In the genomic region with DNA sequence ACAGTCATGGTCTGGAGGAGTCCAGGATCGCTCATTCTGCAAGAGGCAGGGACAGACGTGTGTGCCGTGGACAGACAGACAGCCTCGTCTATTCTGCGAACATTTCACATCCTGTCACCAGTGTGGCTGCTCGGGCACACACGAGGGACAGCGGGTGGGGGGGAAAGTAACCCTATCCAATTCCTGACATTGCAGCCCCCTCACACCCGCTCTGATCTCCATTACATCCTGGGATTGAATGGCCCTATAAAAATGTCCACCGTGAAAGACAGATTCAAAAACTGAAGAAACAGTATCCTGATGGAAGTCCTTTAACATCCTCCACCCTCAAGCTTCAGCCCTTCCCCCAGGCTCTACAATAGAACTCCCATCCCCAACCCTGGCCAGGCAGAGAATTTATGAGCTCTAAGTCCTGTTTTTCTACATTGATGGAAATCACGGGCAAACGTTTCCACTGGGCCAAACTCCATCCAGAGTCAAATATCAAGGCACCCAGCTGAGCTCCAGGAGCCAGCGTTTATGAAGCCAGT, we compare ENCODE assay signal across 10 cellular contexts. TPM values are rescaled to one million over a fixed set of nuclear protein-coding genes. Genes with fewer than 3 reads are reported as not detected.
A peak's percentile ranks its signal among the peaks of the same experiment; 100 is the strongest.
DNase-seq lines count a peak whose midpoint lies in the region; ATAC-seq and TF ChIP-seq lines count a peak whose summit lies in the region.
"Had no signal": no experiment of that assay in that cellular context is flagged by ENCODE, and none has a peak within 500 bp of the region (broad histone marks: within the 10 kb centered on the region; RNA-seq: fewer than 3 reads in every experiment).

No MANE protein-coding gene starts in this region.

- H3K4me1 ChIP-seq in GM23248 (ENCODE audit: insufficient read depth) (peaks cover 58% of the 10 kb centered on the region), mesendoderm (ENCODE audit: control insufficient read depth, low read depth, low read length) (no peaks in the 10 kb centered on the region)
- H3K4me1 ChIP-seq: uterus had no signal

- H2AFZ ChIP-seq in GM23248, result peak overlapping the region; percentile 44

- no peaks in the 10 kb centered on the region for H3K27me3 ChIP-seq in GM23248 (replicated peaks; ENCODE audit: insufficient read depth)
- H3K27me3 ChIP-seq in mesendoderm (ENCODE audit: insufficient read depth, low read length, poor library complexity), result no peaks in the 10 kb centered on the region
- H3K27me3 ChIP-seq: uterus had no signal

- H4K5ac ChIP-seq in mesendoderm (ENCODE audit: low read length), result no peak overlapping the region

- H3K79me2 ChIP-seq in GM23248 (ENCODE audit: insufficient read depth), result peaks cover 94% of the 10 kb centered on the region
- H3K79me2 ChIP-seq in mesendoderm (ENCODE audit: control insufficient read depth, insufficient read depth, low read length), result no peaks in the 10 kb centered on the region

- POLR2A ChIA-PET in RWPE1 (lab: Yijun Ruan, JAX; ENCODE audit: low non-redundant PET), result no interaction called here
- POLR2A ChIA-PET in activated CD4-positive, alpha-beta T cell treated with anti-CD3 and anti-CD28 coated beads for 36 hours (lab: Charles Lee), result no interaction called here

- H2AK5ac ChIP-seq in mesendoderm (ENCODE audit: low read length), result no peak overlapping the region

- peak overlapping the region; percentile 67 for H3K9ac ChIP-seq in GM23248
- no peak overlapping the region for H3K9ac ChIP-seq in mesendoderm (ENCODE audit: low read length)

- no peak overlapping the region for H3K27ac Mint-ChIP-seq in activated CD4-positive, alpha-beta T cell treated with anti-CD3 and anti-CD28 coated beads for 36 hours

- H3K27me3 Mint-ChIP-seq in activated CD4-positive, alpha-beta T cell treated with anti-CD3 and anti-CD28 coated beads for 36 hours, result no peaks in the 10 kb centered on the region

- H3K4me1 Mint-ChIP-seq in activated CD4-positive, alpha-beta T cell treated with anti-CD3 and anti-CD28 coated beads for 36 hours, result no peaks in the 10 kb centered on the region

- no peaks in the 10 kb centered on the region for H3K9me3 Mint-ChIP-seq in activated CD4-positive, alpha-beta T cell treated with anti-CD3 and anti-CD28 coated beads for 36 hours (ENCODE audit: low read depth)

- H2BK5ac ChIP-seq in mesendoderm (ENCODE audit: low read length), result no peak overlapping the region

- no peak overlapping the region for H3K4ac ChIP-seq in mesendoderm (ENCODE audit: low read depth, low read length)

- CTCF ChIA-PET in RWPE1 (lab: Yijun Ruan, JAX), result no interaction called here
- CTCF ChIA-PET in activated CD4-positive, alpha-beta T cell treated with anti-CD3 and anti-CD28 coated beads for 36 hours (lab: Charles Lee), result no interaction called here

- peak overlapping the region; percentile 68 for H3K4me2 ChIP-seq in GM23248 (ENCODE audit: unreplicated experiment)
- no peak overlapping the region for H3K4me2 ChIP-seq in mesendoderm (ENCODE audit: low read length)

- no peak for ATAC-seq in GM21737 (IDR thresholded peaks at IDR 0.05; ENCODE audit: unreplicated experiment)
- ATAC-seq in activated CD4-positive, alpha-beta T cell treated with anti-CD3 and anti-CD28 coated beads for 36 hours, result no peak

- in situ Hi-C loops in GM23248 (cut with MboI), result no loop called here

- no peak overlapping the region for H3K4me3 Mint-ChIP-seq in activated CD4-positive, alpha-beta T cell treated with anti-CD3 and anti-CD28 coated beads for 36 hours

- peak overlapping the region; percentile 54 for H3K4me3 ChIP-seq in GM23248
- peak overlapping the region; percentile 8 for H3K4me3 ChIP-seq in fibroblast of mammary gland (ENCODE audit: control insufficient read depth, low read depth, low read length)
- no peak overlapping the region for H3K4me3 ChIP-seq in mesendoderm (ENCODE audit: low read length)
- H3K4me3 ChIP-seq: uterus had no signal

- H4K8ac ChIP-seq in mesendoderm (ENCODE audit: low read depth, low read length), result no peak overlapping the region

- no peak overlapping the region for H2BK15ac ChIP-seq in mesendoderm (replicated peaks; ENCODE audit: low read depth)

- H3K36me3 ChIP-seq in GM23248 (ENCODE audit: low read depth), result peaks cover 11% of the 10 kb centered on the region
- no peaks in the 10 kb centered on the region for H3K36me3 ChIP-seq in mesendoderm (ENCODE audit: control insufficient read depth, insufficient read depth, low read length)
- H3K36me3 ChIP-seq: uterus had no signal

- peak overlapping the region; percentile 87 for H3K27ac ChIP-seq in GM23248
- peak overlapping the region; percentile 70 for H3K27ac ChIP-seq in RWPE1
- H3K27ac ChIP-seq in mesendoderm (ENCODE audit: low read depth, low read length), result no peak overlapping the region

- H3F3A ChIP-seq in GM23248 (ENCODE audit: insufficient read depth), result peaks cover 70% of the 10 kb centered on the region

- H3K56ac ChIP-seq in mesendoderm (ENCODE audit: low read length), result no peak overlapping the region

- no peak for TF ChIP-seq CTCF in RWPE1 (conservative IDR thresholded peaks at IDR 0.05; ENCODE audit: low read depth)
- TF ChIP-seq CTCF in fibroblast of mammary gland (conservative IDR thresholded peaks at IDR 0.05; ENCODE audit: control insufficient read depth, insufficient read depth, low read depth, low read length), result no peak

- no peak overlapping the region for H3K18ac ChIP-seq in mesendoderm (ENCODE audit: low read length)

- H3K9me3 ChIP-seq in GM23248 (ENCODE audit: low read depth), result no peaks in the 10 kb centered on the region
- H3K9me3 ChIP-seq: uterus had no signal

- H3K79me1 ChIP-seq in mesendoderm (ENCODE audit: low read length), result peaks cover 4% of the 10 kb centered on the region

- H3K36me3 Mint-ChIP-seq in activated CD4-positive, alpha-beta T cell treated with anti-CD3 and anti-CD28 coated beads for 36 hours (ENCODE audit: low read depth), result no peaks in the 10 kb centered on the region

- no peak overlapping the region for H3K23ac ChIP-seq in mesendoderm (ENCODE audit: low read length)

- 14 to 22% methylated on average over 13 of the region's 13 CpGs for WGBS in GM23248 (ENCODE audit: low coverage in 1 of 2, low lambda C conversion rate in 2 of 2, missing lambda C conversion rate in 2 of 2), 2 experiments
- WGBS in mesendoderm (ENCODE audit: extremely low coverage, insufficient coverage, low lambda C conversion rate), result no CpG with 5 or more reads among the region's 13 CpGs

- DNase-seq in GM23248 (peak; percentile 97), RWPE1 (ENCODE audit: low spot score) (peak; percentile 88), fibroblast of mammary gland (ENCODE audit: low read depth) (peak; percentile 98), posterior vena cava (ENCODE audit: low spot score) (peak; percentile 84), mesendoderm (no peak)
- no peak for DNase-seq in activated CD4-positive, alpha-beta T cell treated with anti-CD3 and anti-CD28 coated beads, Interleukin-2, amount 50 U/mL, for 1 hour
- DNase-seq in activated CD4-positive, alpha-beta T cell treated with anti-CD3 and anti-CD28 coated beads for 36 hours, result no peak
- DNase-seq: DND-41 had no signal

- no peaks in the 10 kb centered on the region for H4K20me1 ChIP-seq in GM23248 (ENCODE audit: insufficient read depth)

- intact Hi-C loops in posterior vena cava (cut with DNase I), result no loop called here
- intact Hi-C loops in activated CD4-positive, alpha-beta T cell treated with anti-CD3 and anti-CD28 coated beads for 36 hours (cut with DNase I, micrococcal nuclease), result no loop called here

- no peaks in the 10 kb centered on the region for H3K9me2 ChIP-seq in GM23248 (ENCODE audit: insufficient read depth)

- H2BK120ac ChIP-seq in mesendoderm (ENCODE audit: low read depth, low read length), result no peak overlapping the region

RNA-seq across cellular contexts. Expression of a gene that starts 39.4 kb away (rescaled TPM):
- 85.1 and 99.3 TPM in 2 replicates for total RNA-seq in GM23248 (2014; rRNA removed; shearing (Covaris generic))
- 39.2 and 39.5 TPM in 2 replicates for polyA plus RNA-seq in GM23248 (2016; fragmentation: Nextera tagmentation; extraction: Ambion mirVana)
- total RNA-seq in posterior vena cava, result under 1 TPM; 0.24 to 0.28 TPM
- under 1 TPM; 0.27 to 0.56 TPM for total RNA-seq in activated CD4-positive, alpha-beta T cell treated with anti-CD3 and anti-CD28 coated beads for 36 hours
- polyA plus RNA-seq in mesendoderm (2013, experiment 1 of 2), result 12.0 TPM
- polyA plus RNA-seq in mesendoderm (2013, experiment 2 of 2), result 10.6 TPM

Comparison
In these comparisons a context has a peak if more than half of its experiments do, and no peak if none do; other contexts are left out.
1. DNase-seq: peak in GM23248 (single experiment), RWPE1 (single experiment), fibroblast of mammary gland (single experiment) and posterior vena cava (single experiment); none in activated CD4-positive, alpha-beta T cell treated with anti-CD3 and anti-CD28 coated beads, Interleukin-2, amount 50 U/mL, for 1 hour (single experiment), activated CD4-positive, alpha-beta T cell treated with anti-CD3 and anti-CD28 coated beads for 36 hours (single experiment) and mesendoderm (single experiment).
2. RNA of a gene that starts 39.4 kb away (total RNA-seq): 85.1 to 99.3 TPM in GM23248; 0.27 to 0.56 TPM in activated CD4-positive, alpha-beta T cell treated with anti-CD3 and anti-CD28 coated beads for 36 hours and 0.24 to 0.28 TPM in posterior vena cava; every median in the first group is over 10 times any median in the second.